ENCODE assay signal across 9 cellular contexts in the genomic region with DNA sequence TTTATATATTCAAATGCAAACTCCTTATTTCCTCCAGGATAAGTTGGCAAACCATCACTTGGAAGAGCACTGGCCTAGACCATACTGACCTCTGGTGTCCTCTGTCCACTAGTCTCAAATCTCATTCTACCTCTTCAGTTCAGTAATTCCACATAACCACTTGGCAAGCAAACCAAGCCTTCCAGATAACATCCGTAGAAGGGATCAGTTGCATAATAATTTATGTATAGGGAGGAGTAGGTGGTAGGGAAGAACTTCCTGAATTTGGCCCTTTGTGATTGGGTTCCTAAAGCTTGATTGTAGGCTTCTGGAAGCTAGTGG. TPM values are rescaled to one million over a fixed set of nuclear protein-coding genes. Genes with fewer than 3 reads are reported as not detected.
DNase-seq lines count a peak whose midpoint lies in the region; ATAC-seq, FAIRE-seq and TF ChIP-seq lines count a peak whose summit lies in the region.
"Had no signal": no experiment of that assay in that cellular context is flagged by ENCODE, and none has a peak within 500 bp of the region (broad histone marks: within the 10 kb centered on the region; RNA-seq: fewer than 3 reads in every experiment).

No MANE protein-coding gene starts in this region.

- H3K4me3 ChIP-seq in body of pancreas: no peak overlapping the region
- no peak overlapping the region for H3K4me3 ChIP-seq in kidney (ENCODE audit: low read length in 2 of 2)
- H3K4me3 ChIP-seq in suprapubic skin: no peak overlapping the region

- ATAC-seq in body of pancreas (peak; percentile 75), GM18868 (IDR thresholded peaks at IDR 0.05; ENCODE audit: unreplicated experiment) (no peak), GM19463 (IDR thresholded peaks at IDR 0.05; ENCODE audit: unreplicated experiment) (no peak)

- peak; percentile 4 for DNase-seq in DMS 273 (lab: John Stamatoyannopoulos, UW; ENCODE audit: unreplicated experiment)
- no peak for DNase-seq in DMS 273 treated with DMSO at 0.1 percent for 48 hours (lab: John Stamatoyannopoulos, UW)
- peak in 2 of 4 donors; percentile 28 to 55 for DNase-seq in body of pancreas
- no peak for DNase-seq in kidney
- DNase-seq in suprapubic skin (ENCODE audit: low spot score in 2 of 2): no peak
- no peak for DNase-seq in NAMALWA (ENCODE audit: low spot score)
- DNase-seq: 8988T had no signal

- peaks cover 44% of the 10 kb centered on the region for H3K4me1 ChIP-seq in body of pancreas
- H3K4me1 ChIP-seq in kidney (ENCODE audit: control insufficient read depth in 1 of 2, insufficient read depth in 1 of 2, low read depth in 1 of 2, low read length in 2 of 2): peaks cover 5 to 8% of the 10 kb centered on the region in 2 donors
- peaks cover 29% of the 10 kb centered on the region for H3K4me1 ChIP-seq in suprapubic skin

- H3K9ac ChIP-seq in kidney (ENCODE audit: low read length in 2 of 2): no peak overlapping the region

- H3K36me3 ChIP-seq in body of pancreas (replicated peaks in 1 of 2; ENCODE audit: insufficient read depth in 1 of 2, low read depth in 2 of 2) (peaks cover 11% of the 10 kb centered on the region in 2 donors), kidney (ENCODE audit: control insufficient read depth in 1 of 2, insufficient read depth in 2 of 2, low read length in 2 of 2) (peaks cover 15 to 37% of the 10 kb centered on the region in 2 donors), suprapubic skin (peaks cover 43% of the 10 kb centered on the region)

- peak in 4 of 7 experiments; percentile 37 to 46 (median 45) for TF ChIP-seq CTCF in body of pancreas (IDR thresholded peaks at IDR 0.05)
- peak; percentile 24 for TF ChIP-seq CTCF in kidney (IDR thresholded peaks at IDR 0.05; ENCODE audit: borderline replicate concordance, extremely low read depth, insufficient read depth)
- TF ChIP-seq CTCF in suprapubic skin (IDR thresholded peaks at IDR 0.05): no peak

- intact Hi-C loops in body of pancreas (cut with DNase I) (no loop called here), kidney (cut with DNase I) (no loop called here)

- TF ChIP-seq POLR2A in body of pancreas (IDR thresholded peaks at IDR 0.05) (no peak), suprapubic skin (IDR thresholded peaks at IDR 0.05) (no peak)

- TF ChIP-seq EP300 in suprapubic skin (IDR thresholded peaks at IDR 0.05): no peak

- peak overlapping the region in 3 of 4 donors; percentile 57 to 71 (median 63) for H3K27ac ChIP-seq in body of pancreas
- H3K27ac ChIP-seq in kidney (ENCODE audit: low read depth in 2 of 2, low read length in 2 of 2): peak overlapping the region; percentile 23 to 43
- H3K27ac ChIP-seq in suprapubic skin: peak overlapping the region; percentile 22

- 4 to 5% methylated on average over 1 of the region's 1 CpG for WGBS in body of pancreas, 2 donors
- WGBS in suprapubic skin: 7% methylated on average over 1 of the region's 1 CpG

- FAIRE-seq in kidney (lab: Jason Lieb, UNC): peak; percentile 45

- H3K9me3 ChIP-seq in body of pancreas: no peaks in the 10 kb centered on the region
- no peaks in the 10 kb centered on the region for H3K9me3 ChIP-seq in kidney (ENCODE audit: control insufficient read depth in 1 of 2, low read length in 2 of 2)
- no peaks in the 10 kb centered on the region for H3K9me3 ChIP-seq in suprapubic skin

- H3K27me3 ChIP-seq in body of pancreas: no peaks in the 10 kb centered on the region
- no peaks in the 10 kb centered on the region for H3K27me3 ChIP-seq in suprapubic skin

RNA-seq across cellular contexts. Expression of a gene that starts 55.0 kb away (rescaled TPM):
- 10 to 100 TPM; 43.8 to 58.3 TPM for total RNA-seq in body of pancreas
- 107 TPM for total RNA-seq in kidney
- 33.4 TPM for polyA plus RNA-seq in kidney (ENCODE audit: insufficient read depth, low read depth, low replicate concordance)
- 100 to 1,000 TPM in 3 of 4 donors, 10 to 100 TPM in 1; 91.6 to 164 (median 107) TPM for total RNA-seq in suprapubic skin

Comparison
In these comparisons a context has a peak if more than half of its experiments do, and no peak if none do; other contexts are left out.
1. CTCF ChIP-seq: peak in body of pancreas (4 of 7) and kidney (single experiment); none in suprapubic skin (0 of 2).
2. Peak in every context shown above with its lines, with median percentiles within 50 percentile points of each other: H3K27ac ChIP-seq.